ENCODE assay signal across 17 cellular contexts in the genomic region with DNA sequence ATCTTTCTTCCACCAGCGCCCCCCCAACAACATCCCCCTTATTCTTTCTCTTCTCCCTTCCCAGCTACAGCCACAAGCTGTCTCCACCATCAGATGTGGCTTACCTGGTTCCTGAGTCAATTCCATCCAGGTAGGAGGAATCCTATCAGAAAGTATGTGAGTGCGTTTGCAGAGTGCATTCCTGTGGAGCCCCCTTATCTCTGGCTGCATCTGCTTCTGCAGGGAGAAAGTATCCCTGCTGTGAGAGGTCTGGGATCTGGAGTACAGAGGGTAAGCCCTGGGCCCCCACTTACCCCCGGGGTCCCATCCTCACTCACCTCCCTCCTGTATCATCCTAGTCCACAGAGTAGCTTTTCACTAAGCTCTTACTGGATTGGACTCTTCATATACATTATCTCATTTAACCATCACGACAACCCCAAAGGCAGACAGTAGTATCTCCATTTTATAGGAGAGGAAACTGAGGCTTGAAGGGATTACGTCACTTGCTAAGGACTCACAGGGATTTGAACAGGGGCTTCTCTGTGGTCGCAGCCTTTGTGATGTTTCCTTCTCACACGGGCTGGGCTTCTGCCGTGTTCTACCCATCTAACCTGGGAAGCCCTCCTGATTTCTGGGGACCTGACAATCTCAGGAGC.
"Had no signal": no experiment of that assay in that cellular context is flagged by ENCODE, and none has a peak within 500 bp of the region (broad histone marks: within the 10 kb centered on the region; RNA-seq: fewer than 3 reads in every experiment).

No MANE protein-coding gene starts in this region.

- H3K4me3 ChIP-seq: coronary artery, dorsolateral prefrontal cortex, gastrocnemius medialis, left ventricle myocardium inferior, lung, mucosa of descending colon, uterus had no signal

- H3K27me3 Mint-ChIP-seq: type B pancreatic cell had no signal

- ATAC-seq: esophagus mucosa; gastrocnemius medialis; mucosa of descending colon; naive thymus-derived CD8-positive, alpha-beta T cell; right cardiac atrium had no signal

- H3K4me1 Mint-ChIP-seq: naive thymus-derived CD8-positive, alpha-beta T cell had no signal

- H3K4me3 Mint-ChIP-seq: naive thymus-derived CD8-positive, alpha-beta T cell; type B pancreatic cell had no signal

- H3K36me3 ChIP-seq: gastrocnemius medialis, left ventricle myocardium inferior, neutrophil, uterus had no signal

- DNase-seq: effector CD8-positive, alpha-beta T cell; gastrocnemius medialis; left ventricle myocardium inferior; mucosa of descending colon; right cardiac atrium; small intestine; stimulated activated CD4-positive, alpha-beta T cell treated with anti-CD3 and anti-CD28 coated beads, Interleukin-2, amount 100 ng/mL, for 48 hours; stimulated activated naive CD4-positive, alpha-beta T cell treated with Interleukin-2 at 50 U/mL for 16 hours had no signal

- H3K27ac Mint-ChIP-seq: progenitor cell of endocrine pancreas, type B pancreatic cell had no signal

- H3K36me3 Mint-ChIP-seq: naive thymus-derived CD8-positive, alpha-beta T cell; type B pancreatic cell had no signal

- H3K27ac ChIP-seq: coronary artery, dorsolateral prefrontal cortex, gastrocnemius medialis, left ventricle myocardium inferior, neutrophil, uterus had no signal

- H3K27me3 ChIP-seq: dorsolateral prefrontal cortex, gastrocnemius medialis, uterus had no signal

- H3K9me3 ChIP-seq: gastrocnemius medialis, left ventricle myocardium inferior, mucosa of descending colon, neutrophil, uterus had no signal

- H3K9me3 Mint-ChIP-seq: naive thymus-derived CD8-positive, alpha-beta T cell; type B pancreatic cell had no signal

- H3K4me1 ChIP-seq: gastrocnemius medialis, left ventricle myocardium inferior, uterus had no signal
